In genomic region chr6:157741889-157742615, GRCh38 we compare ENCODE assay signal across 17 cellular contexts.
DNase-seq lines count a peak whose midpoint lies in the region; ATAC-seq and TF ChIP-seq lines count a peak whose summit lies in the region.
"Had no signal": no experiment of that assay in that cellular context is flagged by ENCODE, and none has a peak within 500 bp of the region (broad histone marks: within the 10 kb centered on the region; RNA-seq: fewer than 3 reads in every experiment).

No MANE protein-coding gene starts in this region.

- H3K27me3 ChIP-seq in neuronal stem cell (ENCODE audit: control insufficient read depth in 3 of 3, insufficient read depth in 3 of 3, low read depth in 1 of 3, low read length in 3 of 3) = peaks cover 0 to 4% (median 0%) of the 10 kb centered on the region in 3 experiments
- H3K27me3 ChIP-seq in vagina = no peaks in the 10 kb centered on the region
- H3K27me3 ChIP-seq: BE2C, cardiac muscle cell had no signal

- no peak overlapping the region for H2BK120ac ChIP-seq in neuronal stem cell (ENCODE audit: low read depth, low read length)

- no peaks in the 10 kb centered on the region for H3K79me1 ChIP-seq in neuronal stem cell (ENCODE audit: low read depth, low read length)

- no peak overlapping the region for H2AK5ac ChIP-seq in neuronal stem cell (ENCODE audit: low read depth, low read length)

- no peak overlapping the region for H2BK15ac ChIP-seq in neuronal stem cell (ENCODE audit: low read length)

- TF ChIP-seq POLR2A in vagina (IDR thresholded peaks at IDR 0.05) = no peak

- H3K36me3 ChIP-seq in neuronal stem cell (replicated peaks in 1 of 2; ENCODE audit: control insufficient read depth in 2 of 2, insufficient read depth in 2 of 2, low read length in 2 of 2) = no peaks in the 10 kb centered on the region
- no peaks in the 10 kb centered on the region for H3K36me3 ChIP-seq in vagina
- H3K36me3 ChIP-seq: BE2C, cardiac muscle cell had no signal

- peak overlapping the region in 1 of 5 experiments; percentile 34 for H3K4me3 Mint-ChIP-seq in brain
- H3K4me3 Mint-ChIP-seq: activated CD4-positive, alpha-beta memory T cell treated with anti-CD3 and anti-CD28 coated beads, Interleukin-2, amount 10 ng/mL, durations not matched to agents 7 days and 5 days; activated naive CD8-positive, alpha-beta T cell treated with anti-CD3 and anti-CD28 coated beads, Interleukin-2, amount 10 ng/mL, durations not matched to agents 7 days and 5 days; activated T-cell treated with anti-CD3 and anti-CD28 coated beads, Interleukin-2, amount 50 U/mL, for 4 hours had no signal

- peaks cover 18% of the 10 kb centered on the region for H3K27me3 Mint-ChIP-seq in brain

- H3K4me1 ChIP-seq in neuronal stem cell (ENCODE audit: control insufficient read depth in 2 of 2, insufficient read depth in 1 of 2, low read depth in 1 of 2, low read length in 2 of 2) (peaks cover 0 to 2% of the 10 kb centered on the region in 2 donors), vagina (peaks cover 24% of the 10 kb centered on the region)
- H3K4me1 ChIP-seq: BE2C had no signal

- no peak overlapping the region for H3K23ac ChIP-seq in neuronal stem cell (ENCODE audit: low read depth, low read length, poor library complexity)

- ATAC-seq in left ventricle myocardium superior (peak; percentile 94), HG02759 (IDR thresholded peaks at IDR 0.05; ENCODE audit: unreplicated experiment) (no peak), GM18517 (IDR thresholded peaks at IDR 0.05; ENCODE audit: unreplicated experiment) (no peak)
- ATAC-seq: activated T-cell treated with anti-CD3 and anti-CD28 coated beads, Interleukin-2, amount 50 U/mL, for 4 hours had no signal

- no peak overlapping the region for H3K18ac ChIP-seq in neuronal stem cell (ENCODE audit: low read length)

- no peak overlapping the region for H3K4ac ChIP-seq in neuronal stem cell (ENCODE audit: low read length)

- H3K4me2 ChIP-seq in neuronal stem cell (ENCODE audit: insufficient read depth, low read length, poor library complexity, severe bottlenecking) = no peak overlapping the region

- H3K14ac ChIP-seq in neuronal stem cell (ENCODE audit: low read length) = no peak overlapping the region

- peaks cover 18% of the 10 kb centered on the region for H3K4me1 Mint-ChIP-seq in brain
- H3K4me1 Mint-ChIP-seq: activated CD4-positive, alpha-beta memory T cell treated with anti-CD3 and anti-CD28 coated beads, Interleukin-2, amount 10 ng/mL, durations not matched to agents 7 days and 5 days; activated naive CD8-positive, alpha-beta T cell treated with anti-CD3 and anti-CD28 coated beads, Interleukin-2, amount 10 ng/mL, durations not matched to agents 7 days and 5 days had no signal

- peak overlapping the region in 3 of 5 experiments; percentile 34 to 89 (median 65) for H3K27ac Mint-ChIP-seq in brain
- H3K27ac Mint-ChIP-seq: activated CD4-positive, alpha-beta memory T cell treated with anti-CD3 and anti-CD28 coated beads, Interleukin-2, amount 10 ng/mL, durations not matched to agents 7 days and 5 days; activated naive CD8-positive, alpha-beta T cell treated with anti-CD3 and anti-CD28 coated beads, Interleukin-2, amount 10 ng/mL, durations not matched to agents 7 days and 5 days had no signal

- no peak overlapping the region for H3K4me3 ChIP-seq in neuronal stem cell (ENCODE audit: low read length in 2 of 2)
- H3K4me3 ChIP-seq in vagina = peak overlapping the region in 1 of 2 donors; percentile 9
- H3K4me3 ChIP-seq: cardiac muscle cell had no signal

- TF ChIP-seq CTCF in brain (conservative IDR thresholded peaks at IDR 0.05) (no peak), vagina (IDR thresholded peaks at IDR 0.05) (no peak)

- DNase-seq in left ventricle myocardium superior = peak; percentile 44
- DNase-seq in neuronal stem cell (ENCODE audit: low spot score) = no peak
- DNase-seq in vagina (ENCODE audit: extremely low spot score in 2 of 2) = no peak
- DNase-seq in NCI-H2081 (lab: John Stamatoyannopoulos, UW) = no peak
- DNase-seq in NCI-H510A (lab: John Stamatoyannopoulos, UW) = no peak
- DNase-seq: activated CD4-positive, alpha-beta memory T cell treated with anti-CD3 and anti-CD28 coated beads, Interleukin-2, amount 10 ng/mL, durations not matched to agents 7 days and 5 days; activated naive CD8-positive, alpha-beta T cell treated with anti-CD3 and anti-CD28 coated beads, Interleukin-2, amount 10 ng/mL, durations not matched to agents 7 days and 5 days; activated T-cell treated with anti-CD3 and anti-CD28 coated beads, Interleukin-2, amount 50 U/mL, for 4 hours; BE2C; hippocampal formation; NCI-H1417; NCI-H774; stimulated activated CD8-positive, alpha-beta memory T cell treated with anti-CD3 and anti-CD28 coated beads, Interleukin-4, amount 100 ng/mL, for 48 hours had no signal

- H3K36me3 Mint-ChIP-seq in brain = no peaks in the 10 kb centered on the region

- no peak overlapping the region for H4K8ac ChIP-seq in neuronal stem cell (ENCODE audit: low read depth, low read length)

- H4K91ac ChIP-seq in neuronal stem cell (ENCODE audit: low read depth, low read length, poor library complexity) = no peak overlapping the region

- H2BK5ac ChIP-seq in neuronal stem cell (ENCODE audit: low read length) = no peak overlapping the region

- H3K9ac ChIP-seq in neuronal stem cell (ENCODE audit: low read depth, low read length, poor library complexity) = peak overlapping the region; percentile 4

- intact Hi-C loops in left ventricle myocardium superior (cut with micrococcal nuclease) (no loop called here), vagina (cut with DNase I) (no loop called here)

- H3K9me3 Mint-ChIP-seq in brain = peaks cover 14 to 25% (median 21%) of the 10 kb centered on the region in 5 experiments

- no peak overlapping the region for H2AFZ ChIP-seq in neuronal stem cell (ENCODE audit: low read length)

- H3K27ac ChIP-seq in neuronal stem cell (replicated peaks; ENCODE audit: low read length) (no peak overlapping the region), vagina (peak overlapping the region; percentile 57)
- H3K27ac ChIP-seq: cardiac muscle cell had no signal

- H3K9me3 ChIP-seq in neuronal stem cell (replicated peaks in 1 of 2; ENCODE audit: control insufficient read depth in 2 of 2, insufficient read depth in 1 of 2, low read depth in 1 of 2, low read length in 2 of 2) (no peaks in the 10 kb centered on the region), vagina (no peaks in the 10 kb centered on the region)
- H3K9me3 ChIP-seq: BE2C had no signal

- 100% methylated on average over 1 of the region's 5 CpGs; no CpG with 5 or more reads in 1 of the 2 donors for WGBS in neuronal stem cell (ENCODE audit: extremely low coverage in 2 of 2, insufficient read length in 2 of 2, insufficient replicate concordance in 1 of 2), 2 donors

- no peak overlapping the region for H2BK12ac ChIP-seq in neuronal stem cell (ENCODE audit: low read length)
